Comparison of ENCODE assay signal across 29 cellular contexts in genomic region chr6:84788689-84789088, GRCh38. TPM values are rescaled to one million over a fixed set of nuclear protein-coding genes. Genes with fewer than 3 reads are reported as not detected.
"Had no signal": no experiment of that assay in that cellular context is flagged by ENCODE, and none has a peak within 500 bp of the region (broad histone marks: within the 10 kb centered on the region; RNA-seq: fewer than 3 reads in every experiment).

No MANE protein-coding gene starts in this region.

- H3K36me3 Mint-ChIP-seq: stimulated activated memory B cell treated with anti-CD40 and anti-IgM and Interleukin-4, amounts not matched to agents 10 μg/mL and 1 μg/mL and 100 μg/mL, for 72 hours; type B pancreatic cell had no signal

- H3K9me3 Mint-ChIP-seq: type B pancreatic cell had no signal

- H3K4me1 ChIP-seq: colonic mucosa, esophagus muscularis mucosa, heart right ventricle, left lung, psoas muscle, spleen, testis had no signal

- H3K27me3 Mint-ChIP-seq: stimulated activated memory B cell treated with anti-CD40 and anti-IgM and Interleukin-4, amounts not matched to agents 10 μg/mL and 1 μg/mL and 100 μg/mL, for 72 hours had no signal

- H3K4me3 ChIP-seq: colonic mucosa, esophagus muscularis mucosa, heart right ventricle, left lung, ovary, psoas muscle, skin epidermis, spleen, testis, tibial artery had no signal

- H3K4me1 Mint-ChIP-seq: naive thymus-derived CD8-positive, alpha-beta T cell; stimulated activated memory B cell treated with anti-CD40 and anti-IgM and Interleukin-4, amounts not matched to agents 10 μg/mL and 1 μg/mL and 100 μg/mL, for 72 hours had no signal

- H3K36me3 ChIP-seq: colonic mucosa, esophagus muscularis mucosa, heart right ventricle, left lung, ovary, spleen, tibial artery had no signal

- ATAC-seq: heart right ventricle; left cardiac atrium; left lung; naive thymus-derived CD8-positive, alpha-beta T cell; psoas muscle; right cardiac atrium; stimulated activated memory B cell treated with anti-CD40 and anti-IgM and Interleukin-4, amounts not matched to agents 10 μg/mL and 1 μg/mL and 100 μg/mL, for 72 hours; stimulated activated naive CD8-positive, alpha-beta T cell treated with anti-CD3 and anti-CD28 coated beads, Interleukin-15, Interleukin-2, amounts not matched to agents 100 U/mL and 50 U/mL, for 24 hours had no signal

- FAIRE-seq: endothelial cell of umbilical vein, islet of Langerhans had no signal

- H3K27ac ChIP-seq: colonic mucosa, esophagus muscularis mucosa, heart right ventricle, left lung, ovary, psoas muscle, skin epidermis, spleen, testis, tibial artery had no signal

- H3K27me3 ChIP-seq: colonic mucosa, left lung, ovary, spleen, testis, tibial artery had no signal

- H3K4me3 Mint-ChIP-seq: naive thymus-derived CD8-positive, alpha-beta T cell; stimulated activated memory B cell treated with anti-CD40 and anti-IgM and Interleukin-4, amounts not matched to agents 10 μg/mL and 1 μg/mL and 100 μg/mL, for 72 hours; type B pancreatic cell had no signal

- H3K27ac Mint-ChIP-seq: naive thymus-derived CD8-positive, alpha-beta T cell; stimulated activated memory B cell treated with anti-CD40 and anti-IgM and Interleukin-4, amounts not matched to agents 10 μg/mL and 1 μg/mL and 100 μg/mL, for 72 hours; type B pancreatic cell had no signal

- DNase-seq: colonic mucosa; dermis blood vessel endothelial cell; effector memory CD4-positive, alpha-beta T cell; foreskin melanocyte; glutamatergic neuron; heart right ventricle; hippocampal formation; left cardiac atrium; left lung; mammary epithelial cell; naive thymus-derived CD8-positive, alpha-beta T cell; occipital lobe; ovary; posterior cingulate gyrus; psoas muscle; right cardiac atrium; spleen; stimulated activated CD4-positive, alpha-beta T cell treated with anti-CD3 and anti-CD28 coated beads, Interleukin-4, amount 100 ng/mL, for 4 hours; stimulated activated naive CD8-positive, alpha-beta T cell treated with anti-CD3 and anti-CD28 coated beads, Interleukin-15, Interleukin-2, amounts not matched to agents 100 U/mL and 50 U/mL, for 24 hours; substantia nigra; testis; tibial artery had no signal

- H3K9me3 ChIP-seq: colonic mucosa, left lung, ovary, psoas muscle, testis, tibial artery had no signal

RNA-seq across cellular contexts. Expression of gene TBX18, which starts 24.3 kb away (rescaled TPM):
- total RNA-seq: mammary epithelial cell; naive thymus-derived CD8-positive, alpha-beta T cell had no signal
- polyA plus RNA-seq: naive thymus-derived CD8-positive, alpha-beta T cell; neural cell had no signal
